In the genomic region with DNA sequence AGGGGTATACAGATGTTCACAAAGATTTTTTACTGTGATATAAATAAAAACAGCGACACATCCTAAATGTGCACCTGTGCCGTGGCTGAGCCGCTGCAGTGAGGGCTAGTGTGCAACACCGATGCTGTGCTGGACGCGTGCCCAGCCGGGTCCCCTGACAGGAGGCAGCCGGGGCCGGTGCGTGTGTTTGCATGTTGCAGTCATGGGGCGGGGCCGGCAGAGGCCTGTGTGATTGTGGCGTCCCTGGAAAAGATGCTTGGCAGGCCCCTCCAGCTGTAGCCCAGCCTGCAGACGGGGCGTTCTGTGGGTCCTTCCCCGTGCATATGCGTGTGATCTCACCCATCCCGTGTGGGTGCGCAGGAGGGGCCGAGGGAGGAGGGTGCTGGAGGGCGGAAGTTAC, we compare ENCODE assay signal across 16 cellular contexts. TPM values are rescaled to one million over a fixed set of nuclear protein-coding genes. Genes with fewer than 3 reads are reported as not detected.
A peak's percentile ranks its signal among the peaks of the same experiment; 100 is the strongest.
DNase-seq lines count a peak whose midpoint lies in the region; ATAC-seq, FAIRE-seq and TF ChIP-seq lines count a peak whose summit lies in the region.
"Had no signal": no experiment of that assay in that cellular context is flagged by ENCODE, and none has a peak within 500 bp of the region (broad histone marks: within the 10 kb centered on the region; RNA-seq: fewer than 3 reads in every experiment).

No MANE protein-coding gene starts in this region.

- POLR2A ChIA-PET in RWPE1 (lab: Yijun Ruan, JAX; ENCODE audit: low non-redundant PET) = no interaction called here

- CTCF ChIA-PET in RWPE1 (lab: Yijun Ruan, JAX) = no interaction called here

- H2BK15ac ChIP-seq in H9 (ENCODE audit: low read depth, low read length) = no peak overlapping the region

- H3K27ac ChIP-seq in BLaER1 = peak overlapping the region; percentile 95
- no peak overlapping the region for H3K27ac ChIP-seq in H9 (ENCODE audit: insufficient read length, low read depth, low read length)
- no peak overlapping the region for H3K27ac ChIP-seq in RWPE1
- no peak overlapping the region for H3K27ac ChIP-seq in esophagus squamous epithelium
- no peak overlapping the region for H3K27ac ChIP-seq in effector memory CD4-positive, alpha-beta T cell (ENCODE audit: insufficient read depth, low read length, poor library complexity, severe bottlenecking)
- H3K27ac ChIP-seq: GM23248 had no signal

- H4K20me1 ChIP-seq in BLaER1 (no peaks in the 10 kb centered on the region), H9 (ENCODE audit: control insufficient read depth, insufficient read depth, insufficient read length) (no peaks in the 10 kb centered on the region)

- no peak overlapping the region for H4K8ac ChIP-seq in H9 (replicated peaks; ENCODE audit: insufficient read length, low read depth, low read length)

- H3K36me3 ChIP-seq in BLaER1 (peaks cover 44% of the 10 kb centered on the region), esophagus squamous epithelium (peaks cover 29 to 100% (median 44%) of the 10 kb centered on the region in 3 donors)
- H3K36me3 ChIP-seq in effector memory CD4-positive, alpha-beta T cell (ENCODE audit: control insufficient read depth, insufficient read depth, low read length) = peaks cover 89% of the 10 kb centered on the region

- peaks cover 100% of the 10 kb centered on the region for H3K4me1 ChIP-seq in BLaER1
- no peaks in the 10 kb centered on the region for H3K4me1 ChIP-seq in H9 (ENCODE audit: insufficient read depth, low read length)
- H3K4me1 ChIP-seq in esophagus squamous epithelium = peaks cover 0 to 4% (median 0%) of the 10 kb centered on the region in 3 donors
- no peaks in the 10 kb centered on the region for H3K4me1 ChIP-seq in effector memory CD4-positive, alpha-beta T cell (ENCODE audit: control insufficient read depth, insufficient read depth, low read length, poor library complexity, severe bottlenecking)

- H3T11ph ChIP-seq in H9 (ENCODE audit: low read length) = no peak overlapping the region

- peak; percentile 43 for FAIRE-seq in islet of Langerhans (lab: Jason Lieb, UNC)

- H3K79me1 ChIP-seq in H9 (ENCODE audit: insufficient read depth, low read depth, low read length, poor library complexity, severe bottlenecking) = no peaks in the 10 kb centered on the region

- TF ChIP-seq POLR2A in esophagus squamous epithelium (IDR thresholded peaks at IDR 0.05) = no peak

- peak overlapping the region; percentile 96 for H3K4me2 ChIP-seq in BLaER1
- no peak overlapping the region for H3K4me2 ChIP-seq in H9 (ENCODE audit: insufficient read depth, insufficient read length, low read length)

- H3K79me2 ChIP-seq in H9 (ENCODE audit: insufficient read depth, low read length) = no peaks in the 10 kb centered on the region

- no peak for ATAC-seq in GM21526 (IDR thresholded peaks at IDR 0.05; ENCODE audit: low FRiP score, unreplicated experiment)
- ATAC-seq: stimulated activated effector memory CD8-positive, alpha-beta T cell treated with anti-CD3 and anti-CD28 coated beads, Interleukin-12 subunit alpha, Interleukin-12 subunit beta, amount 100 ng/mL, for 72 hours had no signal

- H2BK5ac ChIP-seq in H9 (ENCODE audit: insufficient read length, low read length) = no peak overlapping the region

- H3K23me2 ChIP-seq in H9 (ENCODE audit: insufficient read length, low read depth, low read length, poor library complexity, severe bottlenecking) = no peaks in the 10 kb centered on the region

- H2BK12ac ChIP-seq in H9 (ENCODE audit: insufficient read length, low read depth, low read length) = no peak overlapping the region

- H2AK5ac ChIP-seq in H9 (ENCODE audit: insufficient read length, low read length) = no peak overlapping the region

- H3K4ac ChIP-seq in H9 (ENCODE audit: low read depth, low read length) = no peak overlapping the region

- no CpG with 5 or more reads among the region's 21 CpGs for WGBS in H9 (ENCODE audit: extremely low coverage, insufficient read length, low lambda C conversion rate)
- WGBS in esophagus squamous epithelium, 2 donors = 54 to 56% methylated on average over 11 of the region's 21 CpGs

- H3K9ac ChIP-seq in BLaER1 (peak overlapping the region; percentile 60; the same call in 1 of the 2 replicates), H9 (ENCODE audit: extremely low read depth, insufficient read length, low read length) (no peak overlapping the region)
- H3K9ac ChIP-seq: GM23248 had no signal

- no peak overlapping the region for H4K91ac ChIP-seq in H9 (ENCODE audit: insufficient read length, low read depth, low read length)

- no peak overlapping the region for H3K14ac ChIP-seq in H9 (ENCODE audit: insufficient read depth, low read length)

- no peak overlapping the region for H3K23ac ChIP-seq in H9 (ENCODE audit: insufficient read length, low read depth, low read length)

- H3K9me3 ChIP-seq in BLaER1 (no peaks in the 10 kb centered on the region), H9 (ENCODE audit: control insufficient read depth, low read depth, low read length) (no peaks in the 10 kb centered on the region), esophagus squamous epithelium (no peaks in the 10 kb centered on the region)
- no peaks in the 10 kb centered on the region for H3K9me3 ChIP-seq in effector memory CD4-positive, alpha-beta T cell (ENCODE audit: control insufficient read depth, low read length)

- H2AFZ ChIP-seq in H9 (ENCODE audit: low read length) = no peak overlapping the region
- H2AFZ ChIP-seq: GM23248 had no signal

- H3K18ac ChIP-seq in H9 (ENCODE audit: insufficient read length, low read depth, low read length) = no peak overlapping the region

- H3K4me1 Mint-ChIP-seq in H9 = 0 out of 4 replicates have a peak, but pooled peaks cover 0 to 3% of the 10 kb centered on the region in 2 experiments
- H3K4me1 Mint-ChIP-seq: activated naive CD8-positive, alpha-beta T cell treated with anti-CD3 and anti-CD28 coated beads for 36 hours had no signal

- DNase-seq in H9 = no peak
- DNase-seq in RWPE1 (ENCODE audit: low spot score) = peak; percentile 45
- DNase-seq in esophagus squamous epithelium (lab: John Stamatoyannopoulos, UW) = no peak
- DNase-seq in C1 segment of cervical spinal cord (lab: John Stamatoyannopoulos, UW) = no peak
- no peak for DNase-seq in effector memory CD4-positive, alpha-beta T cell
- DNase-seq: activated naive CD8-positive, alpha-beta T cell treated with anti-CD3 and anti-CD28 coated beads for 36 hours; GM23248; Karpas-422; midbrain; SIG-M5; stimulated activated CD4-positive, alpha-beta T cell treated with anti-CD3 and anti-CD28 coated beads, Interleukin-4, amount 100 ng/mL, for 1 hour had no signal

- H3K4me3 ChIP-seq in BLaER1 = 0 out of 2 replicates have a peak overlapping the region, but pooled peaks have one; percentile 15
- no peak overlapping the region for H3K4me3 ChIP-seq in esophagus squamous epithelium
- H3K4me3 ChIP-seq in effector memory CD4-positive, alpha-beta T cell (ENCODE audit: insufficient read depth, low read depth, low read length, poor library complexity, severe bottlenecking) = no peak overlapping the region
- H3K4me3 ChIP-seq: GM23248 had no signal

- no peaks in the 10 kb centered on the region for H3K27me3 ChIP-seq in BLaER1
- H3K27me3 ChIP-seq in H9 (ENCODE audit: insufficient read depth, low read length) = no peaks in the 10 kb centered on the region
- H3K27me3 ChIP-seq in esophagus squamous epithelium = no peaks in the 10 kb centered on the region
- no peaks in the 10 kb centered on the region for H3K27me3 ChIP-seq in effector memory CD4-positive, alpha-beta T cell (replicated peaks; ENCODE audit: control insufficient read depth, insufficient read depth, low read length, poor library complexity, severe bottlenecking)

- intact Hi-C loops in esophagus squamous epithelium (cut with DNase I) = no loop called here

- H3K56ac ChIP-seq in H9 (ENCODE audit: insufficient read length, low read depth, low read length) = no peak overlapping the region

- no peak for TF ChIP-seq CTCF in H9 (conservative IDR thresholded peaks at IDR 0.05)
- TF ChIP-seq CTCF in RWPE1 (conservative IDR thresholded peaks at IDR 0.05; ENCODE audit: low read depth) = no peak
- no peak for TF ChIP-seq CTCF in esophagus squamous epithelium (IDR thresholded peaks at IDR 0.05)

- H3K27me3 Mint-ChIP-seq in H9 (ENCODE audit: low read depth) = no peaks in the 10 kb centered on the region
- H3K27me3 Mint-ChIP-seq: activated naive CD8-positive, alpha-beta T cell treated with anti-CD3 and anti-CD28 coated beads for 36 hours had no signal

- H2BK120ac ChIP-seq in H9 (ENCODE audit: low read depth, low read length, poor library complexity, severe bottlenecking) = no peak overlapping the region

- H3K27ac Mint-ChIP-seq in H9 = peak overlapping the region in 2 of 3 experiments; percentile 42 to 83; a peak in 3 of 7 replicates
- H3K27ac Mint-ChIP-seq: activated naive CD8-positive, alpha-beta T cell treated with anti-CD3 and anti-CD28 coated beads for 36 hours had no signal

- no peaks in the 10 kb centered on the region; a peak in 1 of 5 replicates for H3K9me3 Mint-ChIP-seq in H9
- H3K9me3 Mint-ChIP-seq: activated naive CD8-positive, alpha-beta T cell treated with anti-CD3 and anti-CD28 coated beads for 36 hours; stimulated activated effector memory CD8-positive, alpha-beta T cell treated with anti-CD3 and anti-CD28 coated beads, Interleukin-12 subunit alpha, Interleukin-12 subunit beta, amount 100 ng/mL, for 72 hours had no signal

- no peak overlapping the region for H2BK20ac ChIP-seq in H9 (ENCODE audit: low read depth, low read length, poor library complexity, severe bottlenecking)

- H3K4me3 Mint-ChIP-seq in H9 = no peak overlapping the region
- H3K4me3 Mint-ChIP-seq: activated naive CD8-positive, alpha-beta T cell treated with anti-CD3 and anti-CD28 coated beads for 36 hours; stimulated activated effector memory CD8-positive, alpha-beta T cell treated with anti-CD3 and anti-CD28 coated beads, Interleukin-12 subunit alpha, Interleukin-12 subunit beta, amount 100 ng/mL, for 72 hours had no signal

- H4K5ac ChIP-seq in H9 (ENCODE audit: insufficient read length, low read depth, low read length) = no peak overlapping the region

- peaks cover 21 to 74% (median 62%) of the 10 kb centered on the region in 3 experiments; a peak in 6 of 7 replicates for H3K36me3 Mint-ChIP-seq in H9 (ENCODE audit: insufficient read depth in 1 of 3, low read depth in 3 of 3)

RNA-seq across cellular contexts. Expression of gene MUC6, which starts 30.6 kb away (rescaled TPM):
- total RNA-seq in H9 (2021) = not detected in 2 replicates
- total RNA-seq in esophagus squamous epithelium = under 1 TPM in 1 of 4 donors, not detected in 3; 0.19 TPM
- total RNA-seq: activated naive CD8-positive, alpha-beta T cell treated with anti-CD3 and anti-CD28 coated beads for 36 hours; GM23248; posterior vena cava had no signal
